12 cellular contexts compared by ENCODE assay signal in genomic region chr2:28137221-28137620, GRCh38.
A peak's percentile ranks its signal among the peaks of the same experiment; 100 is the strongest.
DNase-seq lines count a peak whose midpoint lies in the region; TF ChIP-seq lines count a peak whose summit lies in the region.
"Had no signal": no experiment of that assay in that cellular context is flagged by ENCODE, and none has a peak within 500 bp of the region (broad histone marks: within the 10 kb centered on the region; RNA-seq: fewer than 3 reads in every experiment).

No MANE protein-coding gene starts in this region.

- no peaks in the 10 kb centered on the region for H3K9me3 Mint-ChIP-seq in activated naive CD4-positive, alpha-beta T cell treated with anti-CD3 and anti-CD28 coated beads, Interleukin-2, amount 50 U/mL, for 24 hours
- H3K9me3 Mint-ChIP-seq: effector memory CD8-positive, alpha-beta T cell had no signal

- no peaks in the 10 kb centered on the region for H3K27me3 Mint-ChIP-seq in activated naive CD4-positive, alpha-beta T cell treated with anti-CD3 and anti-CD28 coated beads, Interleukin-2, amount 50 U/mL, for 24 hours
- H3K27me3 Mint-ChIP-seq: effector memory CD8-positive, alpha-beta T cell had no signal

- H3K27ac ChIP-seq in hepatocyte (peak overlapping the region; percentile 43), substantia nigra (ENCODE audit: low read depth, low read length, poor library complexity, severe bottlenecking) (no peak overlapping the region), OCI-LY7 (ENCODE audit: low read depth, low read length, poor library complexity, severe bottlenecking) (no peak overlapping the region)

- H3K4me2 ChIP-seq in hepatocyte (no peak overlapping the region), OCI-LY7 (ENCODE audit: low read length) (no peak overlapping the region)

- no peak overlapping the region for H3K4me3 Mint-ChIP-seq in activated naive CD4-positive, alpha-beta T cell treated with anti-CD3 and anti-CD28 coated beads, Interleukin-2, amount 50 U/mL, for 24 hours
- H3K4me3 Mint-ChIP-seq: effector memory CD8-positive, alpha-beta T cell had no signal

- TF ChIP-seq CTCF in hepatocyte (IDR thresholded peaks at IDR 0.05; ENCODE audit: poor library complexity), result no peak
- no peak for TF ChIP-seq CTCF in OCI-LY7 (conservative IDR thresholded peaks at IDR 0.05; ENCODE audit: low read length)

- POLR2A ChIA-PET in OCI-LY7 (lab: Charles Lee), result interaction anchor here (1.0 kb wide), 1 partner anchor 17 kb away, joined by 3 read pairs; no protein-coding TSS in a partner anchor

- H3K36me3 ChIP-seq in hepatocyte (replicated peaks; ENCODE audit: insufficient read depth, low read depth) (no peaks in the 10 kb centered on the region), OCI-LY7 (ENCODE audit: insufficient read depth, low read length) (no peaks in the 10 kb centered on the region)

- intact Hi-C loops in OCI-LY7 (cut with micrococcal nuclease; ENCODE audit: unreplicated experiment), result no loop called here

- H3K4me1 Mint-ChIP-seq in activated naive CD4-positive, alpha-beta T cell treated with anti-CD3 and anti-CD28 coated beads, Interleukin-2, amount 50 U/mL, for 24 hours, result peaks cover 40% of the 10 kb centered on the region

- H4K20me1 ChIP-seq in hepatocyte (ENCODE audit: insufficient read depth, poor library complexity, severe bottlenecking), result no peaks in the 10 kb centered on the region
- no peaks in the 10 kb centered on the region for H4K20me1 ChIP-seq in OCI-LY7 (ENCODE audit: insufficient read depth, low read length)

- H3K36me3 Mint-ChIP-seq in activated naive CD4-positive, alpha-beta T cell treated with anti-CD3 and anti-CD28 coated beads, Interleukin-2, amount 50 U/mL, for 24 hours, result peaks cover 12% of the 10 kb centered on the region

- no peaks in the 10 kb centered on the region for H3K9me3 ChIP-seq in hepatocyte (ENCODE audit: low read depth)
- H3K9me3 ChIP-seq in OCI-LY7 (ENCODE audit: low read length), result no peaks in the 10 kb centered on the region

- peak overlapping the region; percentile 10 for H3K27ac Mint-ChIP-seq in activated naive CD4-positive, alpha-beta T cell treated with anti-CD3 and anti-CD28 coated beads, Interleukin-2, amount 50 U/mL, for 24 hours
- H3K27ac Mint-ChIP-seq: effector memory CD8-positive, alpha-beta T cell had no signal

- H3K79me2 ChIP-seq in hepatocyte (no peaks in the 10 kb centered on the region), OCI-LY7 (ENCODE audit: insufficient read depth, low read depth, low read length) (no peaks in the 10 kb centered on the region)

- H2AFZ ChIP-seq in hepatocyte (no peak overlapping the region), OCI-LY7 (ENCODE audit: low read length) (no peak overlapping the region)

- H3K9me2 ChIP-seq in hepatocyte (replicated peaks; ENCODE audit: insufficient read depth) (no peaks in the 10 kb centered on the region), OCI-LY7 (ENCODE audit: insufficient read depth, low read length) (no peaks in the 10 kb centered on the region)

- H3K4me3 ChIP-seq in hepatocyte (no peak overlapping the region), OCI-LY7 (ENCODE audit: low read depth, low read length, poor library complexity, severe bottlenecking) (no peak overlapping the region)

- H3K27me3 ChIP-seq in hepatocyte, result no peaks in the 10 kb centered on the region

- no peak for DNase-seq in activated naive CD4-positive, alpha-beta T cell (lab: John Stamatoyannopoulos, UW)
- peak; percentile 80 for DNase-seq in amniotic stem cell (lab: John Stamatoyannopoulos, UW)
- DNase-seq in hepatocyte (ENCODE audit: low spot score), result peak; percentile 62
- DNase-seq in ureter (ENCODE audit: low spot score), result peak; percentile 67
- no peak for DNase-seq in substantia nigra (lab: John Stamatoyannopoulos, UW)
- DNase-seq in HuH-7.5 (ENCODE audit: low spot score), result no peak
- DNase-seq in OCI-LY7 (ENCODE audit: low spot score), result no peak
- DNase-seq: C1 segment of cervical spinal cord; effector memory CD8-positive, alpha-beta T cell; Kasumi-1; midbrain had no signal

- no TSS peak for BruUV-seq in OCI-LY7 (replicated peaks; lab: Mats Ljungman, UMichigan)

- H3K4me1 ChIP-seq in hepatocyte (ENCODE audit: insufficient read depth) (peaks cover 11% of the 10 kb centered on the region), OCI-LY7 (ENCODE audit: insufficient read depth, low read length, poor library complexity, severe bottlenecking) (no peaks in the 10 kb centered on the region)

- 19% methylated on average over 2 of the region's 2 CpGs for WGBS in hepatocyte (ENCODE audit: low lambda C conversion rate, missing lambda C conversion rate)

- CTCF ChIA-PET in OCI-LY7 (lab: Charles Lee; ENCODE audit: unreplicated experiment), result no interaction called here

Comparison
In these comparisons a context has a peak if more than half of its experiments do, and no peak if none do; other contexts are left out.
1. DNase-seq: peak in amniotic stem cell (single experiment), hepatocyte (single experiment) and ureter (single experiment); none in activated naive CD4-positive, alpha-beta T cell (0 of 4), substantia nigra (0 of 49), HuH-7.5 (single experiment) and OCI-LY7 (single experiment).